Comparison of ENCODE assay signal across 10 cellular contexts in the genomic region with DNA sequence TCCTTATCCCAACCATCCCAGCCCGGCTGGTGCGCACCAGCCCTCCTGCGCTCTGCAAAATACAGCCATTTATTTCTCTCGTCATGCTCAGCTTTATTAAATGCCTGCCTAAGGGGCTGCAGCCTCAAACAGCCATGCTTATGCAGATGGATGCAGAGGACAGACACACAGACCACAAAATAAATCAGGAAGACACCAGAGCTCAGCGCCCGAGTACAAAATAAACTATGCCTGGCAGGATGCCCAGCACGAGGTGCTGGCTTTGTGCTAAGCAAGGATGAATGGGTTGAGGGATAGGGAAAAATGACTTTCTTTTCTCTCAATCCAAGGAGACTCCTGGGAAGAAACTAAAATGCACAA.
A peak's percentile ranks its signal among the peaks of the same experiment; 100 is the strongest.
DNase-seq lines count a peak whose midpoint lies in the region; ATAC-seq and TF ChIP-seq lines count a peak whose summit lies in the region.
"Had no signal": no experiment of that assay in that cellular context is flagged by ENCODE, and none has a peak within 500 bp of the region (broad histone marks: within the 10 kb centered on the region; RNA-seq: fewer than 3 reads in every experiment).

No MANE protein-coding gene starts in this region.

- no peak overlapping the region for H3K4ac ChIP-seq in trophoblast cell (ENCODE audit: low read depth, low read length)

- H4K8ac ChIP-seq in trophoblast cell (ENCODE audit: low read depth, low read length) = no peak overlapping the region

- H3K4me3 ChIP-seq in fibroblast of lung (replicated peaks in 1 of 4; ENCODE audit: control extremely low read depth in 1 of 4, insufficient read depth in 1 of 4, low read depth in 3 of 4, low read length in 4 of 4) (peak overlapping the region in 1 of 4 experiments; percentile 11), trophoblast cell (ENCODE audit: low read depth, low read length) (no peak overlapping the region)

- no peaks in the 10 kb centered on the region for H3K4me1 Mint-ChIP-seq in activated naive CD8-positive, alpha-beta T cell treated with anti-CD3 and anti-CD28 coated beads, Interleukin-2, amount 50 U/mL, for 24 hours
- no peaks in the 10 kb centered on the region for H3K4me1 Mint-ChIP-seq in activated CD4-positive, alpha-beta memory T cell treated with anti-CD3 and anti-CD28 coated beads, Interleukin-2, amount 10 ng/mL, durations not matched to agents 7 days and 5 days
- H3K4me1 Mint-ChIP-seq: naive B cell had no signal

- H3K79me1 ChIP-seq in trophoblast cell (ENCODE audit: low read length) = peaks cover 18% of the 10 kb centered on the region

- TF ChIP-seq CTCF in fibroblast of lung (conservative IDR thresholded peaks at IDR 0.05 in 1 of 2, IDR thresholded peaks at IDR 0.05 in 1 of 2; ENCODE audit: low read depth in 1 of 2, low read length in 2 of 2) = no peak

- H3K9me3 Mint-ChIP-seq in activated naive CD8-positive, alpha-beta T cell treated with anti-CD3 and anti-CD28 coated beads, Interleukin-2, amount 50 U/mL, for 24 hours = no peaks in the 10 kb centered on the region
- no peaks in the 10 kb centered on the region for H3K9me3 Mint-ChIP-seq in activated CD4-positive, alpha-beta memory T cell treated with anti-CD3 and anti-CD28 coated beads, Interleukin-2, amount 10 ng/mL, durations not matched to agents 7 days and 5 days

- H3K9me3 ChIP-seq in fibroblast of lung (ENCODE audit: control insufficient read depth, insufficient read depth, low read depth, low read length) = no peaks in the 10 kb centered on the region
- no peaks in the 10 kb centered on the region for H3K9me3 ChIP-seq in trophoblast cell (ENCODE audit: insufficient read depth, low read depth, low read length)

- H4K20me1 ChIP-seq in fibroblast of lung (ENCODE audit: control insufficient read depth, extremely low read depth, insufficient read depth, low read length) = no peaks in the 10 kb centered on the region

- no peak overlapping the region for H3K23ac ChIP-seq in trophoblast cell (ENCODE audit: low read length)

- peaks cover 22% of the 10 kb centered on the region for H3K27me3 ChIP-seq in fibroblast of lung (ENCODE audit: control insufficient read depth, insufficient read depth, low read length)
- no peaks in the 10 kb centered on the region for H3K27me3 ChIP-seq in trophoblast cell (ENCODE audit: insufficient read depth, low read length)

- H3K79me2 ChIP-seq in fibroblast of lung (ENCODE audit: control insufficient read depth, insufficient read depth, low read length) (no peaks in the 10 kb centered on the region), trophoblast cell (ENCODE audit: control insufficient read depth, insufficient read depth, low read length, poor library complexity) (peaks cover 2% of the 10 kb centered on the region)

- H3K27ac ChIP-seq in fibroblast of lung (ENCODE audit: insufficient read depth, low read length) (no peak overlapping the region), trophoblast cell (ENCODE audit: low read depth, low read length) (no peak overlapping the region)

- CTCF ChIA-PET in activated CD4-positive, alpha-beta memory T cell treated with anti-CD3 and anti-CD28 coated beads, Interleukin-2, amount 10 ng/mL, durations not matched to agents 7 days and 5 days (lab: Charles Lee) = no interaction called here

- H3K4me3 Mint-ChIP-seq in activated naive CD8-positive, alpha-beta T cell treated with anti-CD3 and anti-CD28 coated beads, Interleukin-2, amount 50 U/mL, for 24 hours = no peak overlapping the region
- no peak overlapping the region for H3K4me3 Mint-ChIP-seq in activated CD4-positive, alpha-beta memory T cell treated with anti-CD3 and anti-CD28 coated beads, Interleukin-2, amount 10 ng/mL, durations not matched to agents 7 days and 5 days
- H3K4me3 Mint-ChIP-seq: naive B cell had no signal

- H3K9ac ChIP-seq in fibroblast of lung (ENCODE audit: insufficient read depth, low read length) (no peak overlapping the region), trophoblast cell (ENCODE audit: low read length) (no peak overlapping the region)

- H3K18ac ChIP-seq in trophoblast cell (ENCODE audit: low read length) = no peak overlapping the region

- H2AFZ ChIP-seq in fibroblast of lung (ENCODE audit: low read length) = no peak overlapping the region
- no peak overlapping the region for H2AFZ ChIP-seq in trophoblast cell (ENCODE audit: insufficient read depth, low read length, poor library complexity)

- no peaks in the 10 kb centered on the region for H3K36me3 ChIP-seq in fibroblast of lung (ENCODE audit: control insufficient read depth, insufficient read depth, low read length)
- no peaks in the 10 kb centered on the region for H3K36me3 ChIP-seq in trophoblast cell (ENCODE audit: control insufficient read depth in 1 of 2, insufficient read depth in 2 of 2, low read length in 2 of 2)

- no CpG with 5 or more reads among the region's 7 CpGs for WGBS in trophoblast cell (ENCODE audit: extremely low coverage, insufficient coverage, insufficient read length)

- H3K27me3 Mint-ChIP-seq in activated naive CD8-positive, alpha-beta T cell treated with anti-CD3 and anti-CD28 coated beads, Interleukin-2, amount 50 U/mL, for 24 hours = peaks cover 25% of the 10 kb centered on the region
- H3K27me3 Mint-ChIP-seq in activated CD4-positive, alpha-beta memory T cell treated with anti-CD3 and anti-CD28 coated beads, Interleukin-2, amount 10 ng/mL, durations not matched to agents 7 days and 5 days = peaks cover 20% of the 10 kb centered on the region

- H3K14ac ChIP-seq in trophoblast cell (ENCODE audit: low read length) = no peak overlapping the region

- no peak overlapping the region for H4K12ac ChIP-seq in trophoblast cell (ENCODE audit: low read depth, low read length)

- peak overlapping the region; percentile 59 for H4K91ac ChIP-seq in trophoblast cell (ENCODE audit: low read depth, low read length)

- no peak overlapping the region for H2BK5ac ChIP-seq in trophoblast cell (ENCODE audit: low read depth, low read length, poor library complexity)

- no peak overlapping the region for H2AK5ac ChIP-seq in trophoblast cell (ENCODE audit: low read length)

- POLR2A ChIA-PET in activated CD4-positive, alpha-beta memory T cell treated with anti-CD3 and anti-CD28 coated beads, Interleukin-2, amount 10 ng/mL, durations not matched to agents 7 days and 5 days (lab: Charles Lee) = no interaction called here

- no peak overlapping the region for H3K27ac Mint-ChIP-seq in activated naive CD8-positive, alpha-beta T cell treated with anti-CD3 and anti-CD28 coated beads, Interleukin-2, amount 50 U/mL, for 24 hours
- no peak overlapping the region for H3K27ac Mint-ChIP-seq in activated CD4-positive, alpha-beta memory T cell treated with anti-CD3 and anti-CD28 coated beads, Interleukin-2, amount 10 ng/mL, durations not matched to agents 7 days and 5 days

- H2BK120ac ChIP-seq in trophoblast cell (ENCODE audit: insufficient read depth, low read length, poor library complexity) = peak overlapping the region; percentile 41

- peak overlapping the region; percentile 66 for H2BK12ac ChIP-seq in trophoblast cell (ENCODE audit: low read length)

- H3K4me2 ChIP-seq in fibroblast of lung (ENCODE audit: extremely low read depth, insufficient read depth, low read length) (peak overlapping the region; percentile 1), trophoblast cell (ENCODE audit: low read length) (no peak overlapping the region)

- peaks cover 18% of the 10 kb centered on the region for H3K4me1 ChIP-seq in fibroblast of lung (ENCODE audit: control insufficient read depth, extremely low read depth, insufficient read depth, low read length)
- peaks cover 30 to 35% of the 10 kb centered on the region in 2 experiments for H3K4me1 ChIP-seq in trophoblast cell (ENCODE audit: control insufficient read depth in 1 of 2, insufficient read depth in 2 of 2, low read length in 2 of 2)

- H3K36me3 Mint-ChIP-seq in activated naive CD8-positive, alpha-beta T cell treated with anti-CD3 and anti-CD28 coated beads, Interleukin-2, amount 50 U/mL, for 24 hours (ENCODE audit: low read depth) = no peaks in the 10 kb centered on the region
- H3K36me3 Mint-ChIP-seq in activated CD4-positive, alpha-beta memory T cell treated with anti-CD3 and anti-CD28 coated beads, Interleukin-2, amount 10 ng/mL, durations not matched to agents 7 days and 5 days (ENCODE audit: low read depth) = no peaks in the 10 kb centered on the region
- H3K36me3 Mint-ChIP-seq: naive B cell had no signal

- no peak for ATAC-seq in activated naive CD8-positive, alpha-beta T cell treated with anti-CD3 and anti-CD28 coated beads, Interleukin-2, amount 50 U/mL, for 24 hours
- ATAC-seq in GM18873 (IDR thresholded peaks at IDR 0.05; ENCODE audit: low FRiP score, unreplicated experiment) (no peak), HG03039 (IDR thresholded peaks at IDR 0.05; ENCODE audit: unreplicated experiment) (no peak)

- peak; percentile 76 for DNase-seq in DMS153 treated with DMSO at 0.1 percent for 48 hours (lab: John Stamatoyannopoulos, UW; ENCODE audit: unreplicated experiment)
- peak; percentile 76 for DNase-seq in NCI-H345 (lab: John Stamatoyannopoulos, UW)
- DNase-seq in fibroblast of lung (ENCODE audit: low read depth in 2 of 2) = peak; percentile 80 to 88
- DNase-seq in trophoblast cell = no peak
- no peak for DNase-seq in activated naive CD8-positive, alpha-beta T cell treated with anti-CD3 and anti-CD28 coated beads, Interleukin-2, amount 50 U/mL, for 24 hours
- DNase-seq in activated CD4-positive, alpha-beta memory T cell treated with anti-CD3 and anti-CD28 coated beads, Interleukin-2, amount 10 ng/mL, durations not matched to agents 7 days and 5 days = no peak
- DNase-seq: naive B cell, SW 1271 had no signal

Comparison
In these comparisons a context has a peak if more than half of its experiments do, and no peak if none do; other contexts are left out.
1. DNase-seq: peak in DMS153 treated with DMSO at 0.1 percent for 48 hours (single experiment), NCI-H345 (single experiment) and fibroblast of lung (2 of 2); none in trophoblast cell (0 of 2), activated naive CD8-positive, alpha-beta T cell treated with anti-CD3 and anti-CD28 coated beads, Interleukin-2, amount 50 U/mL, for 24 hours (single experiment) and activated CD4-positive, alpha-beta memory T cell treated with anti-CD3 and anti-CD28 coated beads, Interleukin-2, amount 10 ng/mL, durations not matched to agents 7 days and 5 days (single experiment).